In genomic region chr13:25806304-25806974, GRCh38 we compare ENCODE assay signal across 12 cellular contexts.
DNase-seq lines count a peak whose midpoint lies in the region; ATAC-seq and TF ChIP-seq lines count a peak whose summit lies in the region.
"Had no signal": no experiment of that assay in that cellular context is flagged by ENCODE, and none has a peak within 500 bp of the region (broad histone marks: within the 10 kb centered on the region; RNA-seq: fewer than 3 reads in every experiment).

No MANE protein-coding gene starts in this region.

- no peaks in the 10 kb centered on the region for H3K9me3 ChIP-seq in H9 (ENCODE audit: control insufficient read depth, low read depth, low read length)
- H3K9me3 ChIP-seq: esophagus squamous epithelium, vagina had no signal

- H2BK20ac ChIP-seq in H9 (ENCODE audit: low read depth, low read length, poor library complexity, severe bottlenecking) = no peak overlapping the region

- H3K27me3 Mint-ChIP-seq in H9 (ENCODE audit: low read depth) = no peaks in the 10 kb centered on the region
- H3K27me3 Mint-ChIP-seq: brain had no signal

- H3K9me3 Mint-ChIP-seq in H9 = no peaks in the 10 kb centered on the region; a peak in 1 of 5 replicates

- H3K14ac ChIP-seq in H9 (ENCODE audit: insufficient read depth, low read length) = no peak overlapping the region

- no peaks in the 10 kb centered on the region for H4K20me1 ChIP-seq in H9 (ENCODE audit: control insufficient read depth, insufficient read depth, insufficient read length)

- no peak overlapping the region for H3K4me3 Mint-ChIP-seq in H9
- H3K4me3 Mint-ChIP-seq: brain had no signal

- no peak overlapping the region for H2BK5ac ChIP-seq in H9 (ENCODE audit: insufficient read length, low read length)

- no peaks in the 10 kb centered on the region for H3K4me1 Mint-ChIP-seq in H9

- no peaks in the 10 kb centered on the region for H3K36me3 Mint-ChIP-seq in H9 (ENCODE audit: insufficient read depth in 1 of 3, low read depth in 3 of 3)
- H3K36me3 Mint-ChIP-seq: brain had no signal

- H3K79me1 ChIP-seq in H9 (ENCODE audit: insufficient read depth, low read depth, low read length, poor library complexity, severe bottlenecking) = no peaks in the 10 kb centered on the region

- no peak overlapping the region for H3K9ac ChIP-seq in H9 (ENCODE audit: extremely low read depth, insufficient read length, low read length)

- H4K8ac ChIP-seq in H9 (replicated peaks; ENCODE audit: insufficient read length, low read depth, low read length) = no peak overlapping the region

- no peak overlapping the region for H3K56ac ChIP-seq in H9 (ENCODE audit: insufficient read length, low read depth, low read length)

- WGBS in H9 (ENCODE audit: extremely low coverage, insufficient read length, low lambda C conversion rate) = no CpG with 5 or more reads among the region's 4 CpGs

- no peak overlapping the region for H4K5ac ChIP-seq in H9 (ENCODE audit: insufficient read length, low read depth, low read length)

- no peak for TF ChIP-seq CTCF in H9 (conservative IDR thresholded peaks at IDR 0.05)

- no peak overlapping the region for H2BK120ac ChIP-seq in H9 (ENCODE audit: low read depth, low read length, poor library complexity, severe bottlenecking)

- H2AFZ ChIP-seq in H9 (ENCODE audit: low read length) = no peak overlapping the region

- no peak overlapping the region for H2BK12ac ChIP-seq in H9 (ENCODE audit: insufficient read length, low read depth, low read length)

- H3K23me2 ChIP-seq in H9 (ENCODE audit: insufficient read length, low read depth, low read length, poor library complexity, severe bottlenecking) = no peaks in the 10 kb centered on the region

- H3T11ph ChIP-seq in H9 (ENCODE audit: low read length) = no peak overlapping the region

- H3K79me2 ChIP-seq in H9 (ENCODE audit: insufficient read depth, low read length) = no peaks in the 10 kb centered on the region

- no peak overlapping the region for H3K27ac ChIP-seq in H9 (ENCODE audit: insufficient read length, low read depth, low read length)
- H3K27ac ChIP-seq: esophagus squamous epithelium, psoas muscle, vagina had no signal

- no peak overlapping the region for H3K23ac ChIP-seq in H9 (ENCODE audit: insufficient read length, low read depth, low read length)

- ATAC-seq in GM18873 (IDR thresholded peaks at IDR 0.05; ENCODE audit: low FRiP score, unreplicated experiment) (peak; percentile 69), HG03469 (IDR thresholded peaks at IDR 0.05; ENCODE audit: unreplicated experiment) (peak; percentile 52)
- ATAC-seq: psoas muscle had no signal

- no peaks in the 10 kb centered on the region for H3K4me1 ChIP-seq in H9 (ENCODE audit: insufficient read depth, low read length)
- H3K4me1 ChIP-seq: esophagus squamous epithelium, vagina had no signal

- no peak overlapping the region for H3K18ac ChIP-seq in H9 (ENCODE audit: insufficient read length, low read depth, low read length)

- H3K27ac Mint-ChIP-seq in H9 = no peak overlapping the region

- H4K91ac ChIP-seq in H9 (ENCODE audit: insufficient read length, low read depth, low read length) = no peak overlapping the region

- DNase-seq in ELR (ENCODE audit: low read depth) = peak; percentile 42
- DNase-seq in amniotic epithelial cell (ENCODE audit: low read depth) = peak; percentile 26
- no peak for DNase-seq in NCI-H146 treated with DMSO at 0.1 percent for 48 hours (lab: John Stamatoyannopoulos, UW; ENCODE audit: unreplicated experiment)
- DNase-seq in CD1c-positive myeloid dendritic cell (ENCODE audit: extremely low spot score) = no peak
- no peak for DNase-seq in NCI-H82 treated with DMSO at 0.1 percent for 48 hours (lab: John Stamatoyannopoulos, UW; ENCODE audit: unreplicated experiment)
- no peak for DNase-seq in H9
- DNase-seq: esophagus squamous epithelium, psoas muscle had no signal

- H2BK15ac ChIP-seq in H9 (ENCODE audit: low read depth, low read length) = no peak overlapping the region

- no peak overlapping the region for H3K4me2 ChIP-seq in H9 (ENCODE audit: insufficient read depth, insufficient read length, low read length)

- no peak overlapping the region for H3K4ac ChIP-seq in H9 (ENCODE audit: low read depth, low read length)

- no peaks in the 10 kb centered on the region for H3K27me3 ChIP-seq in H9 (ENCODE audit: insufficient read depth, low read length)
- H3K27me3 ChIP-seq: vagina had no signal

- H2AK5ac ChIP-seq in H9 (ENCODE audit: insufficient read length, low read length) = no peak overlapping the region

Comparison
In these comparisons a context has a peak if more than half of its experiments do, and no peak if none do; other contexts are left out.
1. DNase-seq: peak in ELR (single experiment) and amniotic epithelial cell (single experiment); none in NCI-H146 treated with DMSO at 0.1 percent for 48 hours (single experiment), CD1c-positive myeloid dendritic cell (single experiment), NCI-H82 treated with DMSO at 0.1 percent for 48 hours (single experiment) and H9 (single experiment).